In genomic region chr1:63148825-63149645, GRCh38 we compare ENCODE assay signal across 9 cellular contexts.
A peak's percentile ranks its signal among the peaks of the same experiment; 100 is the strongest.
DNase-seq lines count a peak whose midpoint lies in the region; ATAC-seq, FAIRE-seq and TF ChIP-seq lines count a peak whose summit lies in the region.
"Had no signal": no experiment of that assay in that cellular context is flagged by ENCODE, and none has a peak within 500 bp of the region (broad histone marks: within the 10 kb centered on the region; RNA-seq: fewer than 3 reads in every experiment).

No MANE protein-coding gene starts in this region.

- no peak overlapping the region for H3K27ac ChIP-seq in upper lobe of right lung

- peaks cover 7% of the 10 kb centered on the region for H3K27me3 Mint-ChIP-seq in activated CD8-positive, alpha-beta memory T cell treated with anti-CD3 and anti-CD28 coated beads, Interleukin-2, amount 10 ng/mL, durations not matched to agents 7 days and 5 days
- H3K27me3 Mint-ChIP-seq in activated naive CD8-positive, alpha-beta T cell treated with anti-CD3 and anti-CD28 coated beads for 36 hours: peaks cover 3% of the 10 kb centered on the region

- no peaks in the 10 kb centered on the region for H3K36me3 Mint-ChIP-seq in activated CD8-positive, alpha-beta memory T cell treated with anti-CD3 and anti-CD28 coated beads, Interleukin-2, amount 10 ng/mL, durations not matched to agents 7 days and 5 days
- no peaks in the 10 kb centered on the region for H3K36me3 Mint-ChIP-seq in activated naive CD8-positive, alpha-beta T cell treated with anti-CD3 and anti-CD28 coated beads for 36 hours

- H3K27ac Mint-ChIP-seq in activated CD8-positive, alpha-beta memory T cell treated with anti-CD3 and anti-CD28 coated beads, Interleukin-2, amount 10 ng/mL, durations not matched to agents 7 days and 5 days: no peak overlapping the region
- H3K27ac Mint-ChIP-seq in activated naive CD8-positive, alpha-beta T cell treated with anti-CD3 and anti-CD28 coated beads for 36 hours: no peak overlapping the region

- peak; percentile 94 for FAIRE-seq in H54 (lab: Jason Lieb, UNC)
- FAIRE-seq: colon had no signal

- H3K9me3 Mint-ChIP-seq in activated CD8-positive, alpha-beta memory T cell treated with anti-CD3 and anti-CD28 coated beads, Interleukin-2, amount 10 ng/mL, durations not matched to agents 7 days and 5 days (ENCODE audit: low read depth): no peaks in the 10 kb centered on the region
- no peaks in the 10 kb centered on the region for H3K9me3 Mint-ChIP-seq in activated naive CD8-positive, alpha-beta T cell treated with anti-CD3 and anti-CD28 coated beads for 36 hours

- intact Hi-C loops in upper lobe of right lung (cut with DNase I): no loop called here

- peak; percentile 41 for DNase-seq in activated CD8-positive, alpha-beta memory T cell treated with anti-CD3 and anti-CD28 coated beads, Interleukin-2, amount 10 ng/mL, durations not matched to agents 7 days and 5 days
- no peak for DNase-seq in activated CD8-positive, alpha-beta memory T cell treated with anti-CD3 and anti-CD28 coated beads, Interleukin-2, amount 50 U/mL, for 4 hours
- no peak for DNase-seq in H54 (ENCODE audit: insufficient read length, low spot score)
- DNase-seq in NCI-H146 treated with DMSO at 0.1 percent for 48 hours (lab: John Stamatoyannopoulos, UW; ENCODE audit: unreplicated experiment): peak; percentile 24
- DNase-seq in activated naive CD8-positive, alpha-beta T cell treated with anti-CD3 and anti-CD28 coated beads for 36 hours: peak; percentile 1
- peak; percentile 77 for DNase-seq in inferior parietal cortex (ENCODE audit: extremely low spot score)
- DNase-seq in upper lobe of right lung: no peak
- no peak for DNase-seq in GM19238 (ENCODE audit: insufficient read length, low spot score)

- H3K4me1 Mint-ChIP-seq in activated CD8-positive, alpha-beta memory T cell treated with anti-CD3 and anti-CD28 coated beads, Interleukin-2, amount 10 ng/mL, durations not matched to agents 7 days and 5 days: no peaks in the 10 kb centered on the region
- H3K4me1 Mint-ChIP-seq in activated naive CD8-positive, alpha-beta T cell treated with anti-CD3 and anti-CD28 coated beads for 36 hours: no peaks in the 10 kb centered on the region

- peak; percentile 50 for TF ChIP-seq CTCF in upper lobe of right lung (IDR thresholded peaks at IDR 0.05)

- H3K4me1 ChIP-seq in upper lobe of right lung: no peaks in the 10 kb centered on the region

- CTCF ChIA-PET in activated CD8-positive, alpha-beta memory T cell treated with anti-CD3 and anti-CD28 coated beads, Interleukin-2, amount 10 ng/mL, durations not matched to agents 7 days and 5 days (lab: Charles Lee): interaction anchor here (1.0 to 1.3 kb wide), 2 partner anchors 50 to 307 kb away, joined by 3 read pairs; no protein-coding TSS in a partner anchor

- H3K36me3 ChIP-seq in upper lobe of right lung: no peaks in the 10 kb centered on the region

- no peak overlapping the region for H3K4me3 Mint-ChIP-seq in activated CD8-positive, alpha-beta memory T cell treated with anti-CD3 and anti-CD28 coated beads, Interleukin-2, amount 10 ng/mL, durations not matched to agents 7 days and 5 days
- no peak overlapping the region for H3K4me3 Mint-ChIP-seq in activated naive CD8-positive, alpha-beta T cell treated with anti-CD3 and anti-CD28 coated beads for 36 hours

- ATAC-seq in activated CD8-positive, alpha-beta memory T cell treated with anti-CD3 and anti-CD28 coated beads, Interleukin-2, amount 10 ng/mL, durations not matched to agents 7 days and 5 days: no peak
- ATAC-seq in upper lobe of right lung: peak; percentile 70

- no peaks in the 10 kb centered on the region for H3K9me3 ChIP-seq in upper lobe of right lung

- TF ChIP-seq POLR2A in H54 (IDR thresholded peaks at IDR 0.05; ENCODE audit: low read depth, low read length): no peak

- no peaks in the 10 kb centered on the region for H3K27me3 ChIP-seq in upper lobe of right lung

- no peak overlapping the region for H3K4me3 ChIP-seq in upper lobe of right lung

Comparison
In these comparisons a context has a peak if more than half of its experiments do, and no peak if none do; other contexts are left out.
1. DNase-seq: peak in activated CD8-positive, alpha-beta memory T cell treated with anti-CD3 and anti-CD28 coated beads, Interleukin-2, amount 10 ng/mL, durations not matched to agents 7 days and 5 days (single experiment), NCI-H146 treated with DMSO at 0.1 percent for 48 hours (single experiment), activated naive CD8-positive, alpha-beta T cell treated with anti-CD3 and anti-CD28 coated beads for 36 hours (single experiment) and inferior parietal cortex (single experiment); none in activated CD8-positive, alpha-beta memory T cell treated with anti-CD3 and anti-CD28 coated beads, Interleukin-2, amount 50 U/mL, for 4 hours (single experiment), H54 (single experiment), upper lobe of right lung (single experiment) and GM19238 (single experiment).